In genomic region chr2:85741211-85741610, GRCh38 we compare ENCODE assay signal across 12 cellular contexts. TPM values are rescaled to one million over a fixed set of nuclear protein-coding genes. Genes with fewer than 3 reads are reported as not detected.
DNase-seq lines count a peak whose midpoint lies in the region; ATAC-seq, FAIRE-seq and TF ChIP-seq lines count a peak whose summit lies in the region.
"Had no signal": no experiment of that assay in that cellular context is flagged by ENCODE, and none has a peak within 500 bp of the region (broad histone marks: within the 10 kb centered on the region; RNA-seq: fewer than 3 reads in every experiment).

No MANE protein-coding gene starts in this region.

- peaks cover 19% of the 10 kb centered on the region for H3K27me3 Mint-ChIP-seq in nephron progenitor cell (ENCODE audit: low read depth, poor library complexity)

- peak overlapping the region; percentile 79 for H3K27ac Mint-ChIP-seq in nephron progenitor cell
- H3K27ac Mint-ChIP-seq: effector memory CD8-positive, alpha-beta T cell had no signal

- intact Hi-C loops in tibial artery (cut with DNase I; ENCODE audit: low total_unique reads), result loop anchor here (10.0 kb wide), 1 partner anchor 54 kb away; no protein-coding TSS in a partner anchor

- no peak for TF ChIP-seq POLR2A in gastroesophageal sphincter (IDR thresholded peaks at IDR 0.05)
- no peak for TF ChIP-seq POLR2A in H54 (IDR thresholded peaks at IDR 0.05; ENCODE audit: low read depth, low read length)

- no peak overlapping the region for H3K4me3 Mint-ChIP-seq in nephron progenitor cell
- H3K4me3 Mint-ChIP-seq: effector memory CD8-positive, alpha-beta T cell had no signal

- ATAC-seq in SK-N-SH treated with all-trans-retinoic acid at 6 μM for 48 hours, result peak; percentile 1; the same call in 1 of the 3 replicates
- ATAC-seq in gastroesophageal sphincter, result no peak
- no peak for ATAC-seq in GM21786 (IDR thresholded peaks at IDR 0.05; ENCODE audit: unreplicated experiment)
- ATAC-seq: effector memory CD8-positive, alpha-beta T cell had no signal

- H3K36me3 Mint-ChIP-seq in nephron progenitor cell (ENCODE audit: low read depth), result peaks cover 6% of the 10 kb centered on the region

- H3K4me1 ChIP-seq in gastroesophageal sphincter (peaks cover 23 to 88% (median 55%) of the 10 kb centered on the region in 3 donors), tibial artery (peaks cover 13 to 90% (median 73%) of the 10 kb centered on the region in 4 donors)

- TF ChIP-seq CTCF in gastroesophageal sphincter (IDR thresholded peaks at IDR 0.05), result no peak
- no peak for TF ChIP-seq CTCF in nephron progenitor cell (IDR thresholded peaks at IDR 0.05)
- TF ChIP-seq CTCF in tibial artery (IDR thresholded peaks at IDR 0.05), result no peak

- H3K9me3 ChIP-seq in gastroesophageal sphincter (no peaks in the 10 kb centered on the region), tibial artery (no peaks in the 10 kb centered on the region)

- H3K36me3 ChIP-seq in gastroesophageal sphincter (no peaks in the 10 kb centered on the region), tibial artery (no peaks in the 10 kb centered on the region)

- 100% methylated on average over 1 of the region's 8 CpGs; no CpG with 5 or more reads in 1 of the 2 donors for WGBS in gastroesophageal sphincter (ENCODE audit: low coverage in 1 of 2), 2 donors

- DNase-seq in nephron progenitor cell (no peak), tibial artery (peak; percentile 73 to 93), HK-2 (ENCODE audit: unreplicated experiment) (no peak), NCI-H1436 (lab: John Stamatoyannopoulos, UW) (no peak), H54 (ENCODE audit: insufficient read length, low spot score) (no peak)
- DNase-seq: activated CD4-positive, CD25-positive, alpha-beta regulatory T cell treated with anti-CD3 and anti-CD28 coated beads, Interleukin-2, amount 50 U/mL, for 72 hours; activated gamma-delta T cell; effector memory CD8-positive, alpha-beta T cell had no signal

- H3K9me3 Mint-ChIP-seq in nephron progenitor cell, result peaks cover 14% of the 10 kb centered on the region
- H3K9me3 Mint-ChIP-seq: effector memory CD8-positive, alpha-beta T cell had no signal

- TF ChIP-seq EP300 in gastroesophageal sphincter (IDR thresholded peaks at IDR 0.05), result no peak

- H3K4me1 Mint-ChIP-seq in nephron progenitor cell, result peaks cover 54% of the 10 kb centered on the region

- peak overlapping the region; percentile 76 to 95 (median 88) for H3K27ac ChIP-seq in gastroesophageal sphincter
- H3K27ac ChIP-seq in tibial artery, result peak overlapping the region; percentile 96 to 97

- no peak for FAIRE-seq in H54 (lab: Jason Lieb, UNC)
- FAIRE-seq: GM12892 had no signal

- H3K4me3 ChIP-seq in gastroesophageal sphincter (no peak overlapping the region), tibial artery (peak overlapping the region in 1 of 2 donors; percentile 27)

- H3K27me3 ChIP-seq in gastroesophageal sphincter, result no peaks in the 10 kb centered on the region
- no peaks in the 10 kb centered on the region for H3K27me3 ChIP-seq in tibial artery

TF ChIP-seq in SK-N-SH treated with all-trans-retinoic acid at 6 μM for 48 hours, 23 proteins besides CTCF, POLR2A, EP300 and RAD21:
- TF ChIP-seq ZFP3 (CRISPR knock-in tag; IDR thresholded peaks at IDR 0.05) (no peak), SNAI2 (CRISPR knock-in tag; IDR thresholded peaks at IDR 0.05) (no peak), ZNF565 (CRISPR knock-in tag; conservative IDR thresholded peaks at IDR 0.05; ENCODE audit: low read depth) (no peak), BACH2 (CRISPR knock-in tag; IDR thresholded peaks at IDR 0.05; ENCODE audit: borderline replicate concordance) (no peak), RARB (CRISPR knock-in tag; IDR thresholded peaks at IDR 0.05) (no peak), ZFP30 (CRISPR knock-in tag; IDR thresholded peaks at IDR 0.05) (no peak), ARNTL (CRISPR knock-in tag; IDR thresholded peaks at IDR 0.05; ENCODE audit: borderline replicate concordance, low read depth) (no peak), ZC3H10 (CRISPR knock-in tag; IDR thresholded peaks at IDR 0.05) (no peak), TSHZ2 (CRISPR knock-in tag; IDR thresholded peaks at IDR 0.05) (no peak), TCF4 (CRISPR knock-in tag; IDR thresholded peaks at IDR 0.05; ENCODE audit: borderline replicate concordance) (no peak), PPARA (CRISPR knock-in tag; IDR thresholded peaks at IDR 0.05; ENCODE audit: borderline replicate concordance) (no peak), PATZ1 (CRISPR knock-in tag; IDR thresholded peaks at IDR 0.05; ENCODE audit: borderline replicate concordance) (no peak), CREB5 (CRISPR knock-in tag; IDR thresholded peaks at IDR 0.05; ENCODE audit: low read depth) (no peak)
TF ChIP-seq in SK-N-SH treated with all-trans-retinoic acid at 6 μM for 48 hours: peak in this region for 0.

RNA-seq across cellular contexts. Expression of gene ATOH8, which starts 12.6 kb away (rescaled TPM):
- total RNA-seq in gastroesophageal sphincter, result 10 to 100 TPM; 34.5 to 79.5 (median 59.6) TPM

RNA-seq across cellular contexts. Expression of gene GNLY, which starts 47.1 kb away (rescaled TPM):
- 1 to 10 TPM in 1 of 4 donors, under 1 TPM in 1, not detected in 2; 0.54 to 3.1 TPM for total RNA-seq in gastroesophageal sphincter

Comparison
In these comparisons a context has a peak if more than half of its experiments do, and no peak if none do; other contexts are left out.
1. DNase-seq: peak in tibial artery (2 of 2); none in nephron progenitor cell (single experiment), HK-2 (single experiment), NCI-H1436 (single experiment) and H54 (single experiment).